In genomic region chr3:23100106-23100505, GRCh38 we compare ENCODE assay signal across 24 cellular contexts.
"Had no signal": no experiment of that assay in that cellular context is flagged by ENCODE, and none has a peak within 500 bp of the region (broad histone marks: within the 10 kb centered on the region; RNA-seq: fewer than 3 reads in every experiment).

No MANE protein-coding gene starts in this region.

- H3K9me3 ChIP-seq: left ventricle myocardium inferior, ovary, right atrium auricular region, right lobe of liver, tibial nerve, upper lobe of right lung had no signal

- ATAC-seq: naive thymus-derived CD4-positive, alpha-beta T cell; natural killer cell treated with Interleukin-12 subunit alpha and Interleukin-12 subunit beta and Interleukin-15 and Interleukin-18, amount 100 ng/mL, for 72 hours; right lobe of liver; stimulated activated memory B cell treated with anti-CD40 and anti-IgM and Interleukin-4, amounts not matched to agents 10 μg/mL and 1 μg/mL and 100 μg/mL, for 72 hours; stimulated activated naive CD8-positive, alpha-beta T cell treated with anti-CD3 and anti-CD28 coated beads, Interleukin-15, amount 100 ng/mL, for 72 hours; upper lobe of right lung had no signal

- H3K27me3 Mint-ChIP-seq: progenitor cell of endocrine pancreas; stimulated activated memory B cell treated with anti-CD40 and anti-IgM and Interleukin-4, amounts not matched to agents 10 μg/mL and 1 μg/mL and 100 μg/mL, for 72 hours; stimulated activated naive CD8-positive, alpha-beta T cell treated with anti-CD3 and anti-CD28 coated beads, Interleukin-15, amount 100 ng/mL, for 72 hours had no signal

- H3K27ac ChIP-seq: hepatocyte, left ventricle myocardium inferior, ovary, right atrium auricular region, right lobe of liver, tibial nerve, upper lobe of right lung had no signal

- FAIRE-seq: urothelium cell line had no signal

- H3K27me3 ChIP-seq: hepatocyte, ovary, right atrium auricular region, right lobe of liver, tibial nerve, upper lobe of right lung had no signal

- H2AFZ ChIP-seq: hepatocyte had no signal

- DNase-seq: islet precursor cell; left ventricle myocardium inferior; mesendoderm; naive thymus-derived CD4-positive, alpha-beta T cell; ovary; right lobe of liver; stimulated activated CD4-positive, alpha-beta T cell treated with anti-CD3 and anti-CD28 coated beads, Interleukin-1b, Interleukin-23, amount 100 ng/mL, for 48 hours; stimulated activated CD4-positive, alpha-beta T cell treated with anti-CD3 and anti-CD28 coated beads, Interleukin-2, amount 100 ng/mL, for 48 hours; stimulated activated CD4-positive, alpha-beta T cell treated with anti-CD3 and anti-CD28 coated beads, Interleukin-4, amount 100 ng/mL, for 4 hours; stimulated activated CD8-positive, alpha-beta memory T cell treated with anti-CD3 and anti-CD28 coated beads, Interleukin-4, amount 100 ng/mL, for 48 hours; stimulated activated naive CD4-positive, alpha-beta T cell treated with Interleukin-2 at 50 U/mL for 16 hours; stimulated activated naive CD8-positive, alpha-beta T cell treated with anti-CD3 and anti-CD28 coated beads, Interleukin-15, amount 100 ng/mL, for 72 hours; substantia nigra; upper lobe of right lung had no signal

- H3K79me2 ChIP-seq: hepatocyte had no signal

- H3K36me3 Mint-ChIP-seq: mesothelial cell of epicardium; naive thymus-derived CD4-positive, alpha-beta T cell; natural killer cell treated with Interleukin-12 subunit alpha and Interleukin-12 subunit beta and Interleukin-15 and Interleukin-18, amount 100 ng/mL, for 72 hours; stimulated activated memory B cell treated with anti-CD40 and anti-IgM and Interleukin-4, amounts not matched to agents 10 μg/mL and 1 μg/mL and 100 μg/mL, for 72 hours had no signal

- H3K4me1 Mint-ChIP-seq: stimulated activated naive CD8-positive, alpha-beta T cell treated with anti-CD3 and anti-CD28 coated beads, Interleukin-15, amount 100 ng/mL, for 72 hours had no signal

- H3K36me3 ChIP-seq: left ventricle myocardium inferior, ovary, right atrium auricular region, right lobe of liver, tibial nerve, upper lobe of right lung had no signal

- H3K27ac Mint-ChIP-seq: mesothelial cell of epicardium; naive thymus-derived CD4-positive, alpha-beta T cell; natural killer cell treated with Interleukin-12 subunit alpha and Interleukin-12 subunit beta and Interleukin-15 and Interleukin-18, amount 100 ng/mL, for 72 hours; progenitor cell of endocrine pancreas; stimulated activated memory B cell treated with anti-CD40 and anti-IgM and Interleukin-4, amounts not matched to agents 10 μg/mL and 1 μg/mL and 100 μg/mL, for 72 hours; stimulated activated naive CD8-positive, alpha-beta T cell treated with anti-CD3 and anti-CD28 coated beads, Interleukin-15, amount 100 ng/mL, for 72 hours had no signal

- H3K4me3 ChIP-seq: hepatocyte, left ventricle myocardium inferior, lung, ovary, right atrium auricular region, right lobe of liver, smooth muscle cell, tibial nerve, upper lobe of right lung had no signal

- H3K9me3 Mint-ChIP-seq: mesothelial cell of epicardium; natural killer cell treated with Interleukin-12 subunit alpha and Interleukin-12 subunit beta and Interleukin-15 and Interleukin-18, amount 100 ng/mL, for 72 hours; stimulated activated memory B cell treated with anti-CD40 and anti-IgM and Interleukin-4, amounts not matched to agents 10 μg/mL and 1 μg/mL and 100 μg/mL, for 72 hours; stimulated activated naive CD8-positive, alpha-beta T cell treated with anti-CD3 and anti-CD28 coated beads, Interleukin-15, amount 100 ng/mL, for 72 hours had no signal

- H3K4me3 Mint-ChIP-seq: mesothelial cell of epicardium; naive thymus-derived CD4-positive, alpha-beta T cell; natural killer cell treated with Interleukin-12 subunit alpha and Interleukin-12 subunit beta and Interleukin-15 and Interleukin-18, amount 100 ng/mL, for 72 hours; stimulated activated memory B cell treated with anti-CD40 and anti-IgM and Interleukin-4, amounts not matched to agents 10 μg/mL and 1 μg/mL and 100 μg/mL, for 72 hours; stimulated activated naive CD8-positive, alpha-beta T cell treated with anti-CD3 and anti-CD28 coated beads, Interleukin-15, amount 100 ng/mL, for 72 hours had no signal

- H3K4me2 ChIP-seq: hepatocyte, smooth muscle cell had no signal

- H3K4me1 ChIP-seq: right atrium auricular region, right lobe of liver, upper lobe of right lung had no signal
